1 cellular context compared by ENCODE assay signal in the genomic region with DNA sequence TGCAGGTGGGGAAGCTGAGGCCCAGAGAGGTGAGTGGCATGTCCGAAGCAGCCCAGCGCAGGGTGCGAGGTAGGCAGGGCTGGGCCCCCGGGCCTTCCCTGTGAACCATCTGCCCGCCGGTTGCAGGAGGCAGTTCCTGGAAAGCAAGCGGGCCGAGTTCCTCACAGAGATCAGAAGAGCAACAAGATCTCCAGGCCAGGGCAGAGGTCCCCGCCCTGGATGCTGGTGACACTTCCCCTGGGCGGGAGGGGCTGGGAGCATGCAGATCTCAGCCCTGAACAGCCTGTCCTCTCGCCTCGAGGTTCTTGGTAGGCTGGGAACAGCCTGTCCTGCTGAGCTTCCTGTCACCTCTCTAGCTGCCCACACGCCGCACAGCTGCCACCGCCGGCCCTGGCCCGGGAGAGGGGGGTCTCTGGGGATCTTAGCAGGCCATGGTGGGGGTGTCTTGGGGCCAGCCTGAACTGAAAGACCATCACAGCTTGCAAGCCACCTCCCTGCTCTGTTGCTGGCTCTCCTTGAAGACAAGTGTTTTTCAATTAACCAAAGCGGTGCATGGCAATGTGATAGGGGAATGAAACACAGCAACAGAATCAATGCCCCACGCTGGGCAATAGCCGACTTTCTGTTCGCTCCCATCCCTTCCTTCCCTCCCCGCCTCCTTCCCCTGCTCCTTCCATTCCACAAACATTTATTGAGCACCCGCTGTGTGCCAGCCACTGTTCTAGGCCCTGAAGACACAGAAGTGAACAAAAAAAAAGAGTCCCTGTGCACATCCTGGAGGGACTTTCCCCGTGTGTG.
TF ChIP-seq lines count a peak whose summit lies in the region.

No MANE protein-coding gene starts in this region.

TF ChIP-seq in K562, 482 proteins besides CTCF, POLR2A, EP300 and RAD21 (continued from another document and continues in another):
- TF ChIP-seq BCLAF1 (IDR thresholded peaks at IDR 0.05; ENCODE audit: borderline replicate concordance in 1 of 2, control insufficient read depth in 1 of 2, low read depth in 2 of 2, low read length in 1 of 2) (no peak), TEAD4 (IDR thresholded peaks at IDR 0.05; ENCODE audit: low read length) (no peak), TEAD4 (CRISPR knock-in tag; IDR thresholded peaks at IDR 0.05; ENCODE audit: borderline replicate concordance) (no peak), ZNF707 (CRISPR knock-in tag; conservative IDR thresholded peaks at IDR 0.05) (no peak), DMBX1 (CRISPR knock-in tag; IDR thresholded peaks at IDR 0.05; ENCODE audit: borderline replicate concordance) (0 out of 2 replicates have a peak, but pooled peaks have one; percentile 23), CEBPB (tag; IDR thresholded peaks at IDR 0.05) (no peak), TOE1 (IDR thresholded peaks at IDR 0.05; ENCODE audit: borderline replicate concordance) (no peak), TOE1 (CRISPR knock-in tag; IDR thresholded peaks at IDR 0.05; ENCODE audit: borderline replicate concordance, low read depth) (no peak), ZNF592 (IDR thresholded peaks at IDR 0.05) (peak; percentile 91), ZC3H11A (IDR thresholded peaks at IDR 0.05; ENCODE audit: low read depth, low read length) (no peak), JUN (IDR thresholded peaks at IDR 0.05; ENCODE audit: borderline replicate concordance, low read depth, low read length) (peak; percentile 8; the same call in 1 of the 2 replicates), JUN (CRISPR knock-in tag; IDR thresholded peaks at IDR 0.05; ENCODE audit: borderline replicate concordance) (no peak), SUPT5H (IDR thresholded peaks at IDR 0.05) (no peak), IFI16 (CRISPR knock-in tag; IDR thresholded peaks at IDR 0.05) (no peak), FOXA3 (CRISPR knock-in tag; conservative IDR thresholded peaks at IDR 0.05 in 1 of 2, IDR thresholded peaks at IDR 0.05 in 1 of 2) (no peak), PML (IDR thresholded peaks at IDR 0.05; ENCODE audit: low read length) (no peak), FUS (optimal IDR thresholded peaks at IDR 0.05; ENCODE audit: low read depth, low read length) (no peak), ZNF507 (tag; conservative IDR thresholded peaks at IDR 0.05) (no peak), MAFF (IDR thresholded peaks at IDR 0.05; ENCODE audit: low read length) (no peak), E2F1 (CRISPR knock-in tag; IDR thresholded peaks at IDR 0.05) (no peak), COPS2 (conservative IDR thresholded peaks at IDR 0.05) (no peak), ELF4 (CRISPR knock-in tag; IDR thresholded peaks at IDR 0.05) (no peak), MED1 (CRISPR knock-in tag; IDR thresholded peaks at IDR 0.05; ENCODE audit: borderline replicate concordance) (no peak), NFYB (IDR thresholded peaks at IDR 0.05; ENCODE audit: extremely low read depth, insufficient read length) (no peak), ZNF436 (CRISPR knock-in tag; IDR thresholded peaks at IDR 0.05) (no peak), ZNF780A (CRISPR knock-in tag; IDR thresholded peaks at IDR 0.05) (no peak)
- TF ChIP-seq, protein P1, sequence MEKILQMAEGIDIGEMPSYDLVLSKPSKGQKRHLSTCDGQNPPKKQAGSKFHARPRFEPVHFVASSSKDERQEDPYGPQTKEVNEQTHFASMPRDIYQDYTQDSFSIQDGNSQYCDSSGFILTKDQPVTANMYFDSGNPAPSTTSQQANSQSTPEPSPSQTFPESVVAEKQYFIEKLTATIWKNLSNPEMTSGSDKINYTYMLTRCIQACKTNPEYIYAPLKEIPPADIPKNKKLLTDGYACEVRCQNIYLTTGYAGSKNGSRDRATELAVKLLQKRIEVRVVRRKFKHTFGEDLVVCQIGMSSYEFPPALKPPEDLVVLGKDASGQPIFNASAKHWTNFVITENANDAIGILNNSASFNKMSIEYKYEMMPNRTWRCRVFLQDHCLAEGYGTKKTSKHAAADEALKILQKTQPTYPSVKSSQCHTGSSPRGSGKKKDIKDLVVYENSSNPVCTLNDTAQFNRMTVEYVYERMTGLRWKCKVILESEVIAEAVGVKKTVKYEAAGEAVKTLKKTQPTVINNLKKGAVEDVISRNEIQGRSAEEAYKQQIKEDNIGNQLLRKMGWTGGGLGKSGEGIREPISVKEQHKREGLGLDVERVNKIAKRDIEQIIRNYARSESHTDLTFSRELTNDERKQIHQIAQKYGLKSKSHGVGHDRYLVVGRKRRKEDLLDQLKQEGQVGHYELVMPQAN (IDR thresholded peaks at IDR 0.05; ENCODE audit: borderline replicate concordance) = no peak
- TF ChIP-seq, protein P2, sequence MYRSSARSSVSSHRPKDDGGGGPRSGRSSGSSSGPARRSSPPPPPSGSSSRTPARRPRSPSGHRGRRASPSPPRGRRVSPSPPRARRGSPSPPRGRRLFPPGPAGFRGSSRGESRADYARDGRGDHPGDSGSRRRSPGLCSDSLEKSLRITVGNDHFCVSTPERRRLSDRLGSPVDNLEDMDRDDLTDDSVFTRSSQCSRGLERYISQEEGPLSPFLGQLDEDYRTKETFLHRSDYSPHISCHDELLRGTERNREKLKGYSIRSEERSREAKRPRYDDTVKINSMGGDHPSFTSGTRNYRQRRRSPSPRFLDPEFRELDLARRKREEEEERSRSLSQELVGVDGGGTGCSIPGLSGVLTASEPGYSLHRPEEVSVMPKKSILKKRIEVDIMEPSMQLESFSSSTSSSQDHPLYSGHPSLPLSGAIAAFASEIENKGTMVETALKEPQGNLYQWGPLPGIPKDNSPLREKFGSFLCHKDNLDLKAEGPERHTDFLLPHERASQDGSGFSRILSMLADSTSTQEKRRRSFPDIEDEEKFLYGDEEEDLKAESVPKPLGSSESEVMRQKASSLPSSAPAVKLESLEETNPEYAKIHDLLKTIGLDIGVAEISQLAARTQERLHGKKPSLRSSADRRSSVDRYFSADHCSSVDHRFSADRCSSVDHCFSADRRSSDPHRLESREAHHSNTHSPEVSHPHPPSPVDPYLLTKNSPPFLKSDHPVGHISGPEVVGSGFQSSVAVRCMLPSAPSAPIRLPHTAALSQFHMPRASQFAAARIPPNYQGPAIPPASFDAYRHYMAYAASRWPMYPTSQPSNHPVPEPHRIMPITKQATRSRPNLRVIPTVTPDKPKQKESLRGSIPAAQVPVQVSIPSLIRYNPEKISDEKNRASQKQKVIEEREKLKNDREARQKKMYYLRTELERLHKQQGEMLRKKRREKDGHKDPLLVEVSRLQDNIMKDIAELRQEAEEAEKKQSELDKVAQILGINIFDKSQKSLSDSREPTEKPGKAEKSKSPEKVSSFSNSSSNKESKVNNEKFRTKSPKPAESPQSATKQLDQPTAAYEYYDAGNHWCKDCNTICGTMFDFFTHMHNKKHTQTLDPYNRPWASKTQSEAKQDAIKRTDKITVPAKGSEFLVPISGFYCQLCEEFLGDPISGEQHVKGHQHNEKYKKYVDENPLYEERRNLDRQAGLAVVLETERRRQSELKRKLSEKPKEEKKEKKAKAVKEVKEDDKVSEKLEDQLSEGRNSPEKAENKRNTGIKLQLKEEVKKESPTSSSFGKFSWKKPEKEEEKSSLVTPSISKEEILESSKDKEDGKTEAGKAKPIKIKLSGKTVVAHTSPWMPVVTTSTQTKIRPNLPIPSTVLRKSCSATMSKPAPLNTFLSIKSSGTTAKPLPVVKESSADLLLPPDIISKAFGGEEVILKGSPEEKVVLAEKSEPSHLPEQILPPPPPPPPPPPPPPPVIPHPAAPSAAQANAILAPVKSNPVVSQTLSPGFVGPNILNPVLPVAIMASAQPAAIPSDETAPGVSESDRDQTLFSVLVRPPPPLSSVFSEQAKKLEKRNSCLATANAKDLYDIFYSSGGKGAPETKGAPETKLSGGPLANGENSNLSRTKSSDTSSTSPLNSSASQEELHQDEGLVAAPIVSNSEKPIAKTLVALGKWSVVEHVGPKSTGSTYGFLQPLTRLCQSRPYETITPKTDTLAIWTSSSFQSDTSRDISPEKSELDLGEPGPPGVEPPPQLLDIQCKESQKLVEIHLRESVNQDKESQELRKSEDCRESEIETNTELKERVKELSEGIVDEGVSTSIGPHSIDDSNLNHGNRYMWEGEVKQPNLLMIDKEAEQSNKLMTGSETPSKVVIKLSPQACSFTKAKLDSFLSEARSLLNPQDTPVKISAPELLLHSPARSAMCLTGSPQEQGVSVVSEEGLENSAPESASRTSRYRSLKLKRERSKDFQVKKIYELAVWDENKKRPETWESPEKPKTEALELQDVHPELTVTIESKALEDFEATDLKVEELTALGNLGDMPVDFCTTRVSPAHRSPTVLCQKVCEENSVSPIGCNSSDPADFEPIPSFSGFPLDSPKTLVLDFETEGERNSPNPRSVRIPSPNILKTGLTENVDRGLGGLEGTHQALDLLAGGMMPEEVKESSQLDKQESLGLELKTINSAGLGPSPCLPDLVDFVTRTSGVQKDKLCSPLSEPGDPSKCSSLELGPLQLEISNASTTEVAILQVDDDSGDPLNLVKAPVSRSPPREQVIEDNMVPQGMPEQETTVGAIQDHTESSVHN (IDR thresholded peaks at IDR 0.05; ENCODE audit: borderline replicate concordance in 1 of 2, low read depth in 1 of 2) = no peak
- TF ChIP-seq, protein P3, sequence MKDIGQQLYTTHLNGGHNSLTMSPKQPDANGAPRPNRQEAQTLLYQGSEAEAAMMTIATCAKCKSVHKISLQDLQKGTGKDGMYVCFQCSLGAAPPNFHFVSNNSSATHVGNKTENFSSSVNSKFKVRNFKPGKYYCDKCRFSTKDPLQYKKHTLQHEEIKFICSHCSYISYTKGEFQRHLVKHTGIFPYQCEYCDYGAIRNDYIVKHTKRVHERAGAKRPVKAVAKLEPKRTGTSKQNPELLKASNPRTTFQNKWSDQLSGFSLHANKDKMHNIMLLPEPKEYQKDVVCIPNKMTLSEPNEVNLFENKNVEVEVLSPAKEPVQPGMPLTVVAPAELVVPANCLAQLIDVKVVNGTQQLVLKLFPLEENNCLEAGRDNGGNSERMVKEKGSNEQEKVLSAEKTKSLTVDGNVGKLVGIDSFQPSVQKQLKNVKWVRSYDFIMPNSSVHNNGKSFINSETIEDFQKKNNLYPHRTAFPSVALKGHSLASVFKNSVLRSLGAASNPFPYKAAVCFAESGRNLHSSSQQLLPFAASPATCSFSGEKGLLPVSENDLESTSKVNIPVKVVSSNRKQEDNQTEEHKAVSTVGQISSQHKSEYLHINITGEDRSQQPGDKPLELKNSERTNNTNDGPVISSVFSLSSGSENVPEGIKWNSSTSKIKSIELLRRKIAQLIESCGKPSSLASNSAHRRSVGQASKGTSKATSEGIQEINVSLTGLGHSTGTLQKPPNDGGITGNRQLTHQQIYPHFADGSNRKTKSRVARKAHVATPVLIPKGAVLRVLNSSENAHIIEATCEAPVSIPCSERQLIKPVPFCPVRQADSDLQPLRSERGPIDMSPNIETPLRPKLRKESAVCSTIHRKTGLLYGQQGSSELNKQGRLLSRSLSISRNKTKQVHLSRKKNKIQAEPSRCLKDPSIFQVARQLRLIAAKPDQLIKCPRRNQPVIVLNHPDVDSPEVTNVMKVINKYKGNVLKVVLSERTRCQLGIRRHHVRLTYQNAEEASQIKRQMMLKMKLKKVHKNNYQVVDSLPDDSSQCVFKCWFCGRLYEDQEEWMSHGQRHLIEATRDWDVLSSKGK (CRISPR knock-in tag; IDR thresholded peaks at IDR 0.05) = no peak
